Comparison of ENCODE assay signal across 15 cellular contexts in genomic region chr7:135368416-135369186, GRCh38.
DNase-seq lines count a peak whose midpoint lies in the region; ATAC-seq lines count a peak whose summit lies in the region.
"Had no signal": no experiment of that assay in that cellular context is flagged by ENCODE, and none has a peak within 500 bp of the region (broad histone marks: within the 10 kb centered on the region; RNA-seq: fewer than 3 reads in every experiment).

No MANE protein-coding gene starts in this region.

- ATAC-seq in GM18519 (IDR thresholded peaks at IDR 0.05; ENCODE audit: low FRiP score, unreplicated experiment), result no peak

- in situ Hi-C loops in G401 (cut with HindIII; ENCODE audit: low sequenced_read_pairs), result no loop called here
- in situ Hi-C loops in ACHN (cut with HindIII; ENCODE audit: low pct_ligation_motif_present, low pct_unique_long_range_greater_than_20kb, low sequenced_read_pairs), result no loop called here

- H3K27ac ChIP-seq in epithelial cell of prostate, result no peak overlapping the region
- H3K27ac ChIP-seq: SJSA1 had no signal

- DNase-seq in DMS53 (lab: John Stamatoyannopoulos, UW) (peak; percentile 41), DMS53 treated with DMSO at 0.1 percent for 48 hours (lab: John Stamatoyannopoulos, UW; ENCODE audit: unreplicated experiment) (no peak), G401 (ENCODE audit: low spot score) (peak; percentile 31), NCI-H526 treated with DMSO at 0.1 percent for 48 hours (lab: John Stamatoyannopoulos, UW) (peak; percentile 20), epithelial cell of prostate (ENCODE audit: low read depth, low spot score) (peak; percentile 8), nucleus accumbens (lab: John Stamatoyannopoulos, UW) (no peak), ACHN (no peak)
- DNase-seq: 8988T, DMS79 treated with DMSO at 0.1 percent for 48 hours, GDM1, NCI-H2107, NCI-H510A treated with DMSO at 0.1 percent for 48 hours, SW 1271 had no signal

Comparison
In these comparisons a context has a peak if more than half of its experiments do, and no peak if none do; other contexts are left out.
1. DNase-seq: peak in DMS53 (single experiment), G401 (single experiment), NCI-H526 treated with DMSO at 0.1 percent for 48 hours (single experiment) and epithelial cell of prostate (single experiment); none in DMS53 treated with DMSO at 0.1 percent for 48 hours (single experiment), nucleus accumbens (0 of 56) and ACHN (single experiment).